7 cellular contexts compared by ENCODE assay signal in the genomic region with DNA sequence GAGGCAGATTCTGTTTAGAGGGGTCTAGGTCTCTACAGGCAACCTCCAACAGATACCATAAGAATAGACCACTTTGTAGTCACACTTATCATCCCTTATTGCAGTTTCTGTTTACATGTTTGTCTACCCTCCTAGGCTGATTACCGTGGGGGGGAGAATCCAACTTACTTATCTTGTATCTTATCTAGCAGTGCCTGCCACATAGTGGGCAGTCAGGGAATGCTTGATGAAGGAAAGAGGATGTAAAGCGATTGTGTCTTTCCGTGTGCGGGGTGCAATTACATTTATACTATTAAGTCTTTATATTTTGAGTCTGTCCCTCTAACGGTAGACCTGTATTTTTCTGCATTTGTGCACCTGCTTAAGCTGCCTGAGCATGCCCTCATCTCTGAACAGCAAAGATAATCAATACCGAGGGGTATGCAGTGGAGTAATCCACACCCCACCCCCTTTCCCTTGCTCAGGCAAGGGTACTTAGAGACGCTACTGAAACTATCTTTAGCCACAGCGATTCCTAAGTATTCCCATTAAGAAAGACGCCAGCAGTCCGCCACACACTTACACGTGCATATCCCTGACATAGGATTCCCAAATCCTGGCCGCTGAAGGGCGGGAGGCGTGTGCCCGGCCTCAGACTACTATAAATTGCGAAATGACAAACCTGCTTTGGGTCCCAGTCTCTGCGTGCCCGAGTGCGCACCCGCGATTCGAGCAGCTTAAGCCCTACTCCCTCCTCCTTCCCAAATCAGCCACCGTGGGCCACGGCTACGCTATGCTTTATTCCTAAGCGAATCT. TPM values are rescaled to one million over a fixed set of nuclear protein-coding genes. Genes with fewer than 3 reads are reported as not detected.
DNase-seq lines count a peak whose midpoint lies in the region; ATAC-seq and TF ChIP-seq lines count a peak whose summit lies in the region.

No MANE protein-coding gene starts in this region.

- H3K4me3 ChIP-seq in adipocyte (ENCODE audit: low read length) (peak overlapping the region; percentile 94), suprapubic skin (peak overlapping the region; percentile 81)

- H3K4me3 Mint-ChIP-seq in IgD-negative memory B cell = peak overlapping the region; percentile 84 to 100 (median 98)

- peak; percentile 40 for DNase-seq in GM13977 (ENCODE audit: low spot score)
- DNase-seq in adipocyte (ENCODE audit: low read depth) = no peak
- peak; percentile 12 for DNase-seq in inferior parietal cortex (ENCODE audit: extremely low spot score)
- no peak for DNase-seq in suprapubic skin (ENCODE audit: low spot score in 2 of 2)
- no peak for DNase-seq in UCSD-AML1 (lab: John Stamatoyannopoulos, UW; ENCODE audit: unreplicated experiment)

- TF ChIP-seq CTCF in GM13977 (IDR thresholded peaks at IDR 0.05; ENCODE audit: extremely low read depth, insufficient read depth, missing control alignments) (no peak), suprapubic skin (IDR thresholded peaks at IDR 0.05) (no peak)

- H3K27ac ChIP-seq in suprapubic skin = peak overlapping the region; percentile 85

- H3K27me3 Mint-ChIP-seq in IgD-negative memory B cell = peaks cover 37% of the 10 kb centered on the region

- peaks cover 17% of the 10 kb centered on the region for H3K4me1 ChIP-seq in adipocyte (ENCODE audit: control insufficient read depth, insufficient read depth, low read length)
- peaks cover 25% of the 10 kb centered on the region for H3K4me1 ChIP-seq in suprapubic skin

- H3K27me3 ChIP-seq in adipocyte (replicated peaks; ENCODE audit: control insufficient read depth, insufficient read depth, low read length) = peaks cover 49% of the 10 kb centered on the region
- H3K27me3 ChIP-seq in suprapubic skin = peaks cover 45% of the 10 kb centered on the region

- no peak for TF ChIP-seq POLR2A in suprapubic skin (IDR thresholded peaks at IDR 0.05)

- H3K36me3 Mint-ChIP-seq in IgD-negative memory B cell = no peaks in the 10 kb centered on the region

- in situ Hi-C loops in GM13977 (cut with MboI; ENCODE audit: low pct_unique_long_range_greater_than_20kb, low sequenced_read_pairs, unreplicated experiment) = no loop called here

- peaks cover 0 to 3% (median 3%) of the 10 kb centered on the region in 3 donors for H3K9me3 Mint-ChIP-seq in IgD-negative memory B cell

- no peak for TF ChIP-seq EP300 in suprapubic skin (IDR thresholded peaks at IDR 0.05)

- peaks cover 14% of the 10 kb centered on the region for H3K36me3 ChIP-seq in adipocyte (ENCODE audit: control insufficient read depth, insufficient read depth, low read length, severe bottlenecking)
- H3K36me3 ChIP-seq in suprapubic skin = peaks cover 15% of the 10 kb centered on the region

- H3K9me3 ChIP-seq in adipocyte (ENCODE audit: control insufficient read depth, low read length) (no peaks in the 10 kb centered on the region), suprapubic skin (no peaks in the 10 kb centered on the region)

- H3K4me1 Mint-ChIP-seq in IgD-negative memory B cell = peaks cover 22 to 38% (median 36%) of the 10 kb centered on the region in 3 donors

- ATAC-seq in GM21367 (IDR thresholded peaks at IDR 0.05; ENCODE audit: unreplicated experiment) = no peak

- peak overlapping the region; percentile 79 to 96 (median 94) for H3K27ac Mint-ChIP-seq in IgD-negative memory B cell

- H3K9ac ChIP-seq in adipocyte (ENCODE audit: low read length) = peak overlapping the region; percentile 89

- 2% methylated on average over 26 of the region's 26 CpGs for WGBS in suprapubic skin

RNA-seq across cellular contexts. Expression of a gene that starts 0.6 kb away (rescaled TPM):
- 98.0 TPM for polyA plus RNA-seq in IgD-negative memory B cell
- total RNA-seq in suprapubic skin = 10 to 100 TPM; 32.5 to 38.2 (median 36.0) TPM

RNA-seq across cellular contexts. Expression of a gene that starts 10.8 kb away (rescaled TPM):
- polyA plus RNA-seq in IgD-negative memory B cell = not detected
- not detected for total RNA-seq in suprapubic skin

Comparison
In these comparisons a context has a peak if more than half of its experiments do, and no peak if none do; other contexts are left out.
1. DNase-seq: peak in GM13977 (single experiment) and inferior parietal cortex (single experiment); none in adipocyte (single experiment), suprapubic skin (0 of 2) and UCSD-AML1 (single experiment).